Comparison of ENCODE assay signal across 16 cellular contexts in the genomic region with DNA sequence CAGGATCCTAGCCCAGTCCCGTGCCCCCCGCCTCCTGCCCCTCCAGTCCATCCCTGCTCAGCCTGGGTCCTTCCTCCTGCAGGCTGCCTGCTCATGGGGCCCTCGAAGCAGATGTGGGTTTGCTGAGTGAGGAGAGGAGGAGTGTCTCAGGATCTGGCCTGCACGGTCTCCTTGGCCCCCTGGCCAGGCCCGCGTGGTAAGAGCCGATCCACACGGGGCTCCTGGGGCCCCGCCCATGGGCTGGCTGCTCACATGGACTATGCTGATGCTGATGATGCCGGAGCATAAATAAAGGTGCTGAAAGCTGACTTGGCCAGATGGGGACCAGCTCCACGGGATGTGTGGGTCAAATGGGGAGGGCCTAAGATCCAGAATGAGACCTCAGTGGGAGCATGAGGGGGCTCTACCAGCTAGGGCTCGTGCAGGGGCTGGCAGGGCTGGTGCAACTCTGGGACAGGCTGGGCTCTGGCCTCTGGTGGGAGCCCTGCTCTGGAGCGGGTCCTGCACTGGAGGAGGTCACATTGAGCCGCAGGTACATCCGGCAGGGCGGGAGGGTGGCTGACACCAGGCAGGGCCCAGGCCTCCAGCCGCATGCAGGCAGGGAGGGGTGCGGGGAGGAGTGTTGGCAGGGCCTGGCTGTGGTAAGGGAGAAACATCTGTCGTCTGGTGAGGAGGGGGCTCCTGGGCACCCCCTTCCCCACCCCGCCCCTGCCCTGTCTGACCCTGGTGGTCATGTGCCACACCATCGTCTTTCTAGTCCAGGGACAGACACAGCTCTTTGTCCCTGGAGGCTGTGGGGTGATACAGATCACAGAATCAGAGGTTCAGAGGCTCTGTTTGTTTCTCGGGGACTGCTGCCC.
"Had no signal": no experiment of that assay in that cellular context is flagged by ENCODE, and none has a peak within 500 bp of the region (broad histone marks: within the 10 kb centered on the region; RNA-seq: fewer than 3 reads in every experiment).

No MANE protein-coding gene starts in this region.

- H3K9me3 Mint-ChIP-seq: immature natural killer cell, memory B cell had no signal

- H3K36me3 ChIP-seq: SJSA1, tibial artery, WERI-Rb-1 had no signal

- H3K27me3 Mint-ChIP-seq: activated CD4-positive, alpha-beta T cell treated with anti-CD3 and anti-CD28 coated beads for 36 hours; activated naive CD8-positive, alpha-beta T cell had no signal

- H3K4me3 ChIP-seq: SJSA1, tibial artery had no signal

- H3K36me3 Mint-ChIP-seq: activated naive CD8-positive, alpha-beta T cell; immature natural killer cell; memory B cell; T-cell had no signal

- DNase-seq: activated CD4-positive, alpha-beta T cell treated with anti-CD3 and anti-CD28 coated beads for 36 hours; activated gamma-delta T cell; activated T-cell treated with anti-CD3 and anti-CD28 coated beads, Interleukin-2, amount 50 U/mL, for 1 hour; anterior cingulate cortex; glutamatergic neuron; immature natural killer cell; left colon; small intestine; T1000; WERI-Rb-1 had no signal

- H3K4me3 Mint-ChIP-seq: activated CD4-positive, alpha-beta T cell treated with anti-CD3 and anti-CD28 coated beads for 36 hours; activated naive CD8-positive, alpha-beta T cell; immature natural killer cell; memory B cell; T-cell had no signal

- H3K4me1 Mint-ChIP-seq: activated CD4-positive, alpha-beta T cell treated with anti-CD3 and anti-CD28 coated beads for 36 hours; immature natural killer cell; memory B cell; T-cell had no signal

- H3K27ac Mint-ChIP-seq: activated CD4-positive, alpha-beta T cell treated with anti-CD3 and anti-CD28 coated beads for 36 hours; activated naive CD8-positive, alpha-beta T cell; immature natural killer cell; memory B cell; T-cell had no signal

- ATAC-seq: activated CD4-positive, alpha-beta T cell treated with anti-CD3 and anti-CD28 coated beads for 36 hours; esophagus mucosa; left colon; T-cell had no signal
